ENCODE assay signal across 23 cellular contexts in the genomic region with DNA sequence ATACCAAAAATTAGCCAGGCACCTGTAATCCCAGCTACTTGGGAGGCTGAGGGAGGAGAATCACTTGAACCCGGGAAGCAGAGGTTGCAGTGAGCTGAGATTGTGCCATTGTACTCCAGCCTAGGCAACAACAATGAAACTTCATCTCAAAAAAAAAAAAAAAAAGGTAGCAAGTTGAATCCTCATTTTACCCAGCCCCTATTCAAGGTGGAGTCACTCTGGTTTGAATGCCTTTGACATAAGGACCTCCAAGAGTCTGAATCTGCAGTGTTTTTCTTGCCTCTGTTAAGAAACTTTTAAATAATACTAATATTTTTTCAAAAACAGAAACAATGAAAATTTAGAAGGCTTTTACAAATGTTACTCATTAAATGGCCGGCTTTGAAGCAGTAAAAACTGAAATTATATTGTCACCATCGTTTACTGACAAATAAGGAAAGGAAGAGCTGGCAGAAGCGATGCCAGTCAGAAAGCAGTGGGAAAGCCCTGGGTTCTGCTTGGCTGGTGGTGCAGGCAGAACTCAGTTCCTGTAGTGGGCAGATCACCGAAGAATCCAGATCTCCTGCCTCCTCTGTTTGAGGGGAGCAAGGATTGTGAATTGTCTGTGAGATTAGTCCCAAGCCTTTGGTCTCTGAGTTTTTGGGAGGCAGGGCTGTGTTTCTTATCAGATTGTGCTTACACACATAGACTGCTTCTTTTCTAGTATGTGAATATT.
DNase-seq lines count a peak whose midpoint lies in the region; ATAC-seq, FAIRE-seq and TF ChIP-seq lines count a peak whose summit lies in the region.
"Had no signal": no experiment of that assay in that cellular context is flagged by ENCODE, and none has a peak within 500 bp of the region (broad histone marks: within the 10 kb centered on the region; RNA-seq: fewer than 3 reads in every experiment).

No MANE protein-coding gene starts in this region.

- ATAC-seq in GM18519 (IDR thresholded peaks at IDR 0.05; ENCODE audit: low FRiP score, unreplicated experiment), result no peak
- ATAC-seq: CD8-positive, alpha-beta T cell; HCT116 had no signal

- TF ChIP-seq POLR2A in thyroid gland (IDR thresholded peaks at IDR 0.05) (peak in 1 of 2 donors; percentile 20), erythroblast (IDR thresholded peaks at IDR 0.05; ENCODE audit: low read length) (no peak)

- TF ChIP-seq CTCF in GM12865 (IDR thresholded peaks at IDR 0.05; ENCODE audit: insufficient read depth, low read depth, low read length, missing control alignments) (no peak), thyroid gland (IDR thresholded peaks at IDR 0.05) (no peak)

- H3K36me3 ChIP-seq in thyroid gland, result no peaks in the 10 kb centered on the region

- intact Hi-C loops in thyroid gland (cut with DNase I), result no loop called here

- FAIRE-seq in RCC 7860 (lab: Jason Lieb, UNC), result peak; percentile 75
- FAIRE-seq: G401.6, H1 had no signal

- H3K27me3 ChIP-seq in thyroid gland, result no peaks in the 10 kb centered on the region

- peak overlapping the region; percentile 37 to 70 (median 69) for H3K27ac ChIP-seq in thyroid gland
- H3K27ac ChIP-seq: KMS-11 had no signal

- 60 to 64% methylated on average over 5 of the region's 5 CpGs for WGBS in thyroid gland, 2 donors

- DNase-seq in GM12865 (ENCODE audit: low read depth), result peak; percentile 57
- DNase-seq in RCC 7860 (ENCODE audit: low spot score), result peak; percentile 46
- peak; percentile 77 for DNase-seq in kidney glomerular epithelial cell (lab: John Stamatoyannopoulos, UW)
- DNase-seq in thyroid gland, result peak; percentile 70 to 75
- no peak for DNase-seq in NCI-H1417 treated with DMSO at 0.1 percent for 48 hours (lab: John Stamatoyannopoulos, UW)
- no peak for DNase-seq in erythroblast (lab: John Stamatoyannopoulos, UW)
- no peak for DNase-seq in NCI-H748 (lab: John Stamatoyannopoulos, UW; ENCODE audit: unreplicated experiment)
- DNase-seq: C1 segment of cervical spinal cord; Calu3; CD8-positive, alpha-beta T cell; DMS153; IMR-90; MV-4-11; NCI-H1694 treated with DMSO at 0.1 percent for 48 hours; NCI-H2081 treated with DMSO at 0.1 percent for 48 hours; NCI-H2171 treated with DMSO at 0.1 percent for 48 hours; NCI-H524 treated with DMSO at 0.1 percent for 48 hours; Right ventricle myocardium superior had no signal

- H3K4me1 ChIP-seq in thyroid gland, result peaks cover 3 to 5% of the 10 kb centered on the region in 2 donors

- H3K4me3 ChIP-seq in GM12865 (ENCODE audit: low read depth, low read length), result no peak overlapping the region
- H3K4me3 ChIP-seq in thyroid gland (replicated peaks in 1 of 3), result no peak overlapping the region

- H3K9me3 ChIP-seq in thyroid gland, result no peaks in the 10 kb centered on the region

Comparison
In these comparisons a context has a peak if more than half of its experiments do, and no peak if none do; other contexts are left out.
1. DNase-seq: peak in GM12865 (single experiment), RCC 7860 (single experiment), kidney glomerular epithelial cell (single experiment) and thyroid gland (2 of 2); none in NCI-H1417 treated with DMSO at 0.1 percent for 48 hours (single experiment), erythroblast (0 of 2) and NCI-H748 (single experiment).